8 cellular contexts compared by ENCODE assay signal in the genomic region with DNA sequence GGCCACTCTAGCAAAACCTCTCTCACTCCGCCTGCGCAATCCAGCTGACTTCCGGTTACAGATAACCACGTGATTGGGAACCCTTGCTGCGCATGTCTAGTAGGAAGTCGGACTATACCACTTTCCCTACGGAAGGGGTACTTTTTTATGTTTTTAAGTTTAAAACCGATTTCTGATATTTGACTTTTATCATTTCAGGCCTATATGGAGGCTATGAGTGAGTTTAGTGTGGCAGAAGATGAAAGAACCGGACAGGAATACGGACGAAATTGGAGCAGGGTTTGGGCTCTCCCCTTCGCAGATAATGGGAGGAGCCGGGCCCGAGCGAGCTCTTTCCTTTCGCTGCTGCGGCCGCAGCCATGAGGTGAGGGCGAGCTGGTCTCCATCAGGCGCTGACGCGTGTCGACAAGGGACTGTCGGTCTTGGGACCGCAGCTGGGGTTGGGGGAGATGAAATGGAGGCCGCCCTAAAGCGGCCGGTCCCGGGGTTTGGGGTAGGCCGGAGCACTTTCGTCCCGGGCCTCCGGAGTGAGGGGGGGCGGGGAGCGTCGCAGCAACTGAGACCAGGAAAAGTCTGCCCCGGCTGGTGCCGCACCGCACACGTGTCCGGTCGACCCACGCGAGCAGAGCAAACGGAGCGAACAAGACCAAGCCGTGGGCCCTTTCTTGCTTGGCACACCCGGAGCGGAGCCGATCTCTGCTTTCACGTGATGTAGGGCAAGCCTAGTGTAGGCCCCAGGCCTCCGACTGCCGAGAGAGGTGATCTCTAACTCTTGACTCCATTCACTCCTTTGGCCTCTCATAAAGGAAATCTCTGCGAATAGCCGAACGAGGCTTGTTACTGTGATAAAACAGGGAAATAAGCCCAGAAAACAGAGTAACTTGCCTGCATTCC. TPM values are rescaled to one million over a fixed set of nuclear protein-coding genes. Genes with fewer than 3 reads are reported as not detected.
DNase-seq lines count a peak whose midpoint lies in the region; ATAC-seq and TF ChIP-seq lines count a peak whose summit lies in the region.

A gene (plus strand): TSS at position 298 of the 894 bp plus-strand sequence. CDS start 62 bp downstream, at position 360.

- H3K36me3 Mint-ChIP-seq in activated naive CD4-positive, alpha-beta T cell treated with anti-CD3 and anti-CD28 coated beads, Interleukin-2, amount 50 U/mL, for 72 hours = peaks cover 34 to 54% of the 10 kb centered on the region in 2 donors

- H3K27ac Mint-ChIP-seq in activated naive CD4-positive, alpha-beta T cell treated with anti-CD3 and anti-CD28 coated beads, Interleukin-2, amount 50 U/mL, for 72 hours = peak within 1 kb of the TSS; percentile 99 to 100

- H3K27ac ChIP-seq in temporal lobe (ENCODE audit: low read depth, low read length) = peak within 1 kb of the TSS; percentile 97

- DNase-seq in GM04504 (ENCODE audit: low read depth) (peak; percentile 85), NCI-H1105 treated with DMSO at 0.1 percent for 48 hours (lab: John Stamatoyannopoulos, UW) (peak; percentile 88), SKM-1 treated with dmso at 0.1 percent for 144 hours (lab: John Stamatoyannopoulos, UW; ENCODE audit: unreplicated experiment) (peak; percentile 93), glomerular visceral epithelial cell (ENCODE audit: extremely low spot score) (peak; percentile 94), omental fat pad (ENCODE audit: low spot score) (peak; percentile 75)
- peak; percentile 80 to 88 for DNase-seq in activated naive CD4-positive, alpha-beta T cell treated with anti-CD3 and anti-CD28 coated beads, Interleukin-2, amount 50 U/mL, for 72 hours (ENCODE audit: low spot score in 2 of 2)

- H3K9me3 Mint-ChIP-seq in activated naive CD4-positive, alpha-beta T cell treated with anti-CD3 and anti-CD28 coated beads, Interleukin-2, amount 50 U/mL, for 72 hours = no peaks in the 10 kb centered on the region

- TF ChIP-seq CTCF in omental fat pad (IDR thresholded peaks at IDR 0.05) = no peak

- ATAC-seq in HG02588 (IDR thresholded peaks at IDR 0.05; ENCODE audit: unreplicated experiment) (peak; percentile 65), omental fat pad (ENCODE audit: low FRiP score) (peak; percentile 68)
- ATAC-seq in activated naive CD4-positive, alpha-beta T cell treated with anti-CD3 and anti-CD28 coated beads, Interleukin-2, amount 50 U/mL, for 72 hours = peak; percentile 70 to 77

RNA-seq across cellular contexts. Expression of the gene that starts here (rescaled TPM):
- 1,000 to 10,000 TPM; 2,719 to 2,768 TPM for total RNA-seq in activated naive CD4-positive, alpha-beta T cell treated with anti-CD3 and anti-CD28 coated beads, Interleukin-2, amount 50 U/mL, for 72 hours
- total RNA-seq in omental fat pad = 1,000 to 10,000 TPM; 2,414 to 2,833 (median 2,579) TPM
- total RNA-seq in temporal lobe = 940 TPM

Comparison
In these comparisons a context has a peak if more than half of its experiments do, and no peak if none do; other contexts are left out.
1. Peak in every context shown above with its lines: DNase-seq, ATAC-seq and H3K27ac ChIP-seq.